11 cellular contexts compared by ENCODE assay signal in genomic region chr3:122031123-122031468, GRCh38. TPM values are rescaled to one million over a fixed set of nuclear protein-coding genes. Genes with fewer than 3 reads are reported as not detected.
DNase-seq lines count a peak whose midpoint lies in the region; ATAC-seq, FAIRE-seq and TF ChIP-seq lines count a peak whose summit lies in the region.
"Had no signal": no experiment of that assay in that cellular context is flagged by ENCODE, and none has a peak within 500 bp of the region (broad histone marks: within the 10 kb centered on the region; RNA-seq: fewer than 3 reads in every experiment).

No MANE protein-coding gene starts in this region.

- H4K20me1 ChIP-seq in OCI-LY1 (ENCODE audit: insufficient read depth, low read length): no peaks in the 10 kb centered on the region

- intact Hi-C loops in testis (cut with DNase I; ENCODE audit: low total_unique reads): no loop called here

- TF ChIP-seq CTCF in GM12865 (IDR thresholded peaks at IDR 0.05; ENCODE audit: insufficient read depth, low read depth, low read length, missing control alignments): no peak
- no peak for TF ChIP-seq CTCF in OCI-LY1 (IDR thresholded peaks at IDR 0.05; ENCODE audit: low read length)
- TF ChIP-seq CTCF in testis (IDR thresholded peaks at IDR 0.05): no peak

- no peak for FAIRE-seq in GM12891 (lab: Jason Lieb, UNC)

- no peaks in the 10 kb centered on the region for H3K79me2 ChIP-seq in OCI-LY1 (ENCODE audit: insufficient read depth, low read length)

- peak; percentile 53 for DNase-seq in GM12865 (ENCODE audit: low read depth)
- DNase-seq in NCI-H1092 (lab: John Stamatoyannopoulos, UW): no peak
- no peak for DNase-seq in NCI-H2171 treated with DMSO at 0.1 percent for 48 hours (lab: John Stamatoyannopoulos, UW)
- no peak for DNase-seq in GM12891 (ENCODE audit: insufficient read length, low spot score)
- DNase-seq in testis: no peak
- DNase-seq: naive B cell, NCI-H1092 treated with DMSO at 0.1 percent for 48 hours had no signal

- peak overlapping the region; percentile 9 for H3K4me3 ChIP-seq in GM12865 (ENCODE audit: low read depth, low read length)
- no peak overlapping the region for H3K4me3 ChIP-seq in OCI-LY1 (ENCODE audit: low read depth, low read length, poor library complexity, severe bottlenecking)
- H3K4me3 ChIP-seq in testis: no peak overlapping the region

- H3K27me3 ChIP-seq in OCI-LY1 (ENCODE audit: insufficient read depth, low read length): no peaks in the 10 kb centered on the region
- no peaks in the 10 kb centered on the region for H3K27me3 ChIP-seq in testis

- no peak overlapping the region for H3K9ac ChIP-seq in OCI-LY1 (ENCODE audit: low read length)

- TF ChIP-seq POLR2A in GM12891 (IDR thresholded peaks at IDR 0.05; ENCODE audit: low read depth, low read length): no peak
- no peak for TF ChIP-seq POLR2A in testis (IDR thresholded peaks at IDR 0.05)

- peaks cover 18% of the 10 kb centered on the region for H3K36me3 ChIP-seq in OCI-LY1 (ENCODE audit: insufficient read depth, low read length)
- no peaks in the 10 kb centered on the region for H3K36me3 ChIP-seq in testis (ENCODE audit: low read depth, missing control alignments)

- no peak overlapping the region for H2AFZ ChIP-seq in OCI-LY1 (ENCODE audit: low read length)

- ATAC-seq in GM19467 (IDR thresholded peaks at IDR 0.05; ENCODE audit: unreplicated experiment): peak; percentile 43
- peak; percentile 25 for ATAC-seq in HG02943 (IDR thresholded peaks at IDR 0.05; ENCODE audit: low read depth, unreplicated experiment)
- ATAC-seq: Panc1 had no signal

- peak overlapping the region; percentile 6 for H3K27ac ChIP-seq in OCI-LY1 (ENCODE audit: low read depth, low read length, poor library complexity, severe bottlenecking)
- no peak overlapping the region for H3K27ac ChIP-seq in testis

- H3K9me2 ChIP-seq in OCI-LY1 (ENCODE audit: low read depth, low read length): no peaks in the 10 kb centered on the region

- H3K4me1 ChIP-seq in OCI-LY1 (ENCODE audit: insufficient read depth, low read length, severe bottlenecking) (peaks cover 21% of the 10 kb centered on the region), testis (no peaks in the 10 kb centered on the region)

- 75 to 97% methylated on average over 1 of the region's 1 CpG for WGBS in testis, 2 donors

- no peaks in the 10 kb centered on the region for H3F3A ChIP-seq in OCI-LY1 (ENCODE audit: insufficient read depth, low read length)

- H3K9me3 ChIP-seq in OCI-LY1 (ENCODE audit: low read length) (peaks cover 20% of the 10 kb centered on the region), testis (no peaks in the 10 kb centered on the region)

- H3K4me2 ChIP-seq in OCI-LY1 (ENCODE audit: low read length): no peak overlapping the region

TF ChIP-seq in GM12891, 5 proteins besides CTCF, POLR2A, EP300 and RAD21:
- no peak for TF ChIP-seq SPI1 (IDR thresholded peaks at IDR 0.05; ENCODE audit: low read depth, low read length)

RNA-seq across cellular contexts. Expression of gene ILDR1, which starts 9.0 kb away (rescaled TPM):
- 2.4 TPM for polyA plus RNA-seq in GM12891 (2012; ENCODE audit: low read depth, missing spikeins)
- 1 to 10 TPM; 3.2 TPM for total RNA-seq in testis
- 1.4 TPM for polyA plus RNA-seq in testis (ENCODE audit: insufficient read depth, low read depth, low replicate concordance)

RNA-seq across cellular contexts. Expression of gene CD86, which starts 24.1 kb away (rescaled TPM):
- 14.8 TPM for polyA plus RNA-seq in GM12891 (2012; ENCODE audit: low read depth, missing spikeins)
- 1 to 10 TPM; 3.2 to 4.5 TPM for total RNA-seq in testis
- 3.4 TPM for polyA plus RNA-seq in testis (ENCODE audit: insufficient read depth, low read depth, low replicate concordance)
